ENCODE assay signal across 8 cellular contexts in genomic region chr5:77560677-77561263, GRCh38.
DNase-seq lines count a peak whose midpoint lies in the region; ATAC-seq, FAIRE-seq and TF ChIP-seq lines count a peak whose summit lies in the region.

No MANE protein-coding gene starts in this region.

- peak; percentile 59 for TF ChIP-seq CTCF in bronchial epithelial cell (IDR thresholded peaks at IDR 0.05; ENCODE audit: insufficient read depth, low read length, severe bottlenecking)
- no peak for TF ChIP-seq CTCF in suprapubic skin (IDR thresholded peaks at IDR 0.05)

- no peak overlapping the region for H2BK120ac ChIP-seq in mesenchymal stem cell (ENCODE audit: low read depth, low read length)

- no peak overlapping the region for H2BK5ac ChIP-seq in mesenchymal stem cell (ENCODE audit: low read depth, low read length, poor library complexity, severe bottlenecking)

- no peak overlapping the region for H3K4me2 ChIP-seq in mesenchymal stem cell (ENCODE audit: low read length, poor library complexity, severe bottlenecking)

- TF ChIP-seq POLR2A in suprapubic skin (IDR thresholded peaks at IDR 0.05) = no peak

- ATAC-seq in GM18873 (IDR thresholded peaks at IDR 0.05; ENCODE audit: low FRiP score, unreplicated experiment) (no peak), GM21447 (IDR thresholded peaks at IDR 0.05; ENCODE audit: unreplicated experiment) (no peak)

- no peak overlapping the region for H3K23ac ChIP-seq in mesenchymal stem cell (ENCODE audit: low read length in 2 of 2)

- DNase-seq in AG08396 (ENCODE audit: low spot score) = peak; percentile 22
- no peak for DNase-seq in GM18507 (ENCODE audit: extremely low spot score, insufficient read length, low read depth)
- peak; percentile 46 for DNase-seq in NCI-H460 (ENCODE audit: extremely low read depth, low read depth)
- peak; percentile 51 for DNase-seq in bronchial epithelial cell (ENCODE audit: low read depth)
- DNase-seq in mesenchymal stem cell = peak; percentile 53
- DNase-seq in suprapubic skin (ENCODE audit: low spot score in 2 of 2) = no peak

- H3K4me1 ChIP-seq in mesenchymal stem cell (ENCODE audit: control insufficient read depth, insufficient read depth, low read depth, low read length) (no peaks in the 10 kb centered on the region), suprapubic skin (no peaks in the 10 kb centered on the region)

- H2AK5ac ChIP-seq in mesenchymal stem cell (ENCODE audit: low read length, severe bottlenecking) = no peak overlapping the region

- H3K18ac ChIP-seq in mesenchymal stem cell (ENCODE audit: low read depth in 1 of 2, low read length in 2 of 2) = no peak overlapping the region

- no peak overlapping the region for H2BK15ac ChIP-seq in mesenchymal stem cell (ENCODE audit: low read depth, poor library complexity, severe bottlenecking)

- H3K36me3 ChIP-seq in bronchial epithelial cell (ENCODE audit: control insufficient read depth, insufficient read depth, low read length) (no peaks in the 10 kb centered on the region), mesenchymal stem cell (ENCODE audit: control insufficient read depth in 1 of 2, insufficient read depth in 2 of 2, low read depth in 1 of 2, low read length in 2 of 2) (no peaks in the 10 kb centered on the region), suprapubic skin (no peaks in the 10 kb centered on the region)

- no peak overlapping the region for H3K27ac ChIP-seq in mesenchymal stem cell (ENCODE audit: low read length, poor library complexity, severe bottlenecking)
- H3K27ac ChIP-seq in suprapubic skin = no peak overlapping the region

- no peak overlapping the region for H3K4ac ChIP-seq in mesenchymal stem cell (ENCODE audit: low read depth in 1 of 2, low read length in 2 of 2)

- TF ChIP-seq EP300 in suprapubic skin (IDR thresholded peaks at IDR 0.05) = no peak

- H3K27me3 ChIP-seq in bronchial epithelial cell (ENCODE audit: control insufficient read depth, insufficient read depth, low read length) (no peaks in the 10 kb centered on the region), mesenchymal stem cell (ENCODE audit: control insufficient read depth in 1 of 2, insufficient read depth in 1 of 2, low read length in 2 of 2) (peaks cover 12 to 22% of the 10 kb centered on the region in 2 experiments), suprapubic skin (no peaks in the 10 kb centered on the region)

- no peak overlapping the region for H2BK12ac ChIP-seq in mesenchymal stem cell (ENCODE audit: low read length in 2 of 2)

- no peak overlapping the region for H3K4me3 ChIP-seq in bronchial epithelial cell (ENCODE audit: low read depth, low read length)
- H3K4me3 ChIP-seq in mesenchymal stem cell (ENCODE audit: insufficient read depth in 1 of 2, low read depth in 1 of 2, low read length in 2 of 2) = no peak overlapping the region
- H3K4me3 ChIP-seq in suprapubic skin = no peak overlapping the region

- no peaks in the 10 kb centered on the region for H3K9me3 ChIP-seq in mesenchymal stem cell (ENCODE audit: control insufficient read depth, low read length)
- H3K9me3 ChIP-seq in suprapubic skin = no peaks in the 10 kb centered on the region

- FAIRE-seq in GM18507 (lab: Jason Lieb, UNC) (peak; percentile 15), bronchial epithelial cell (lab: Jason Lieb, UNC) (no peak)

- no peak overlapping the region for H2AFZ ChIP-seq in mesenchymal stem cell (ENCODE audit: low read depth, low read length)

- no peak overlapping the region for H4K8ac ChIP-seq in mesenchymal stem cell (ENCODE audit: low read length)

- no peak overlapping the region for H3K14ac ChIP-seq in mesenchymal stem cell (ENCODE audit: low read length in 2 of 2)

- H4K91ac ChIP-seq in mesenchymal stem cell (ENCODE audit: low read length) = no peak overlapping the region

- H3K79me1 ChIP-seq in mesenchymal stem cell (replicated peaks; ENCODE audit: low read length, poor library complexity, severe bottlenecking) = no peaks in the 10 kb centered on the region

- WGBS in mesenchymal stem cell = no CpG with 5 or more reads among the region's 1 CpG
- 10% methylated on average over 1 of the region's 1 CpG for WGBS in suprapubic skin

- H3K9ac ChIP-seq in mesenchymal stem cell (ENCODE audit: low read length) = peak overlapping the region; percentile 46

Comparison
In these comparisons a context has a peak if more than half of its experiments do, and no peak if none do; other contexts are left out.
1. DNase-seq: peak in AG08396 (single experiment), NCI-H460 (single experiment), bronchial epithelial cell (single experiment) and mesenchymal stem cell (single experiment); none in GM18507 (single experiment) and suprapubic skin (0 of 2).